In the genomic region with DNA sequence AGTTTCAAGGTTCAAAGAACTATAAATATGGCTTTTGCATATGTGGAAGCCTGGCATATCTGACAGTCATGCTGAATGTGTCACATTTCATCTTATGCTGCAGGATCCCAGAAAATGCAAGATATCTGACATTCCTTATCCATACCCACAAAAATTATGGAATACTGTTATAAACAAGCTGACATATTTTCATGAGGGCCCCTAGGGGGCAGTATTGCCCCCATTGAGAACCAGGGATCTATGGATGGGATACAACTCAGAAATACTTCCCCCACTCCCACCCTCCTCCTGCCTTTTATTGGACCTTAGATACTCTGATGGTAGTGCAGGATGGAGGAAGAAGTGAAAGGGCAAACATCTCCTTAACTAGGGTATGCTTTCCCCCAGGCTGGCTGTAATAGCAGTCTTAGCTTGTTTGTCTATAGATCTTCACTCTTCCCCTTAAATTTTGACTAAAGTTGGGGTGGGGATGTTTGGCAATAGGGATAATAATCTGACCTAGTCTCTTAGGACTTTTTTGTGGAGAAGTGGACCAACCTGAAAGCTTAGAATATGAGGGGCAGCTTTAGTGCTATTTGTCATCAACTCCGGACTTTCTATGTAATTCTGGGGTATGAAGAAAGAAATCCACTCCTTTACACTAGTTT, we compare ENCODE assay signal across 2 cellular contexts.
A peak's percentile ranks its signal among the peaks of the same experiment; 100 is the strongest.
TF ChIP-seq lines count a peak whose summit lies in the region.

No MANE protein-coding gene starts in this region.

TF ChIP-seq in A549, 52 proteins besides CTCF, POLR2A, EP300 and RAD21:
- TF ChIP-seq, protein P1, sequence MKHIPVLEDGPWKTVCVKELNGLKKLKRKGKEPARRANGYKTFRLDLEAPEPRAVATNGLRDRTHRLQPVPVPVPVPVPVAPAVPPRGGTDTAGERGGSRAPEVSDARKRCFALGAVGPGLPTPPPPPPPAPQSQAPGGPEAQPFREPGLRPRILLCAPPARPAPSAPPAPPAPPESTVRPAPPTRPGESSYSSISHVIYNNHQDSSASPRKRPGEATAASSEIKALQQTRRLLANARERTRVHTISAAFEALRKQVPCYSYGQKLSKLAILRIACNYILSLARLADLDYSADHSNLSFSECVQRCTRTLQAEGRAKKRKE (CRISPR knock-in tag; IDR thresholded peaks at IDR 0.05; ENCODE audit: low read depth) = no peak
- peak; percentile 65 for TF ChIP-seq SMC3 (IDR thresholded peaks at IDR 0.05)

TF ChIP-seq in H1, 55 proteins besides CTCF, POLR2A, EP300 and RAD21:
- TF ChIP-seq TBP (IDR thresholded peaks at IDR 0.05; ENCODE audit: low read depth, low read length) = peak; percentile 67
- TF ChIP-seq CBX5 (IDR thresholded peaks at IDR 0.05; ENCODE audit: low read depth, low read length) = no peak
